In genomic region chr13:34148359-34148758, GRCh38 we compare ENCODE assay signal across 6 cellular contexts.
"Had no signal": no experiment of that assay in that cellular context is flagged by ENCODE, and none has a peak within 500 bp of the region (broad histone marks: within the 10 kb centered on the region; RNA-seq: fewer than 3 reads in every experiment).

No MANE protein-coding gene starts in this region.

- ATAC-seq: K562 had no signal

- H3K4me3 ChIP-seq: GM23248, K562 had no signal

- H3K27ac ChIP-seq: GM23248 had no signal

- H3K27ac Mint-ChIP-seq: H9 had no signal

- H3K9me3 Mint-ChIP-seq: H9 had no signal

- H3K9ac ChIP-seq: GM23248 had no signal

- DNase-seq: GM23248, H9, HCEC 1CT, IMR-90, KG1 had no signal

- H2AFZ ChIP-seq: GM23248 had no signal

- H3K4me3 Mint-ChIP-seq: H9 had no signal
